ENCODE assay signal across 18 cellular contexts in the genomic region with DNA sequence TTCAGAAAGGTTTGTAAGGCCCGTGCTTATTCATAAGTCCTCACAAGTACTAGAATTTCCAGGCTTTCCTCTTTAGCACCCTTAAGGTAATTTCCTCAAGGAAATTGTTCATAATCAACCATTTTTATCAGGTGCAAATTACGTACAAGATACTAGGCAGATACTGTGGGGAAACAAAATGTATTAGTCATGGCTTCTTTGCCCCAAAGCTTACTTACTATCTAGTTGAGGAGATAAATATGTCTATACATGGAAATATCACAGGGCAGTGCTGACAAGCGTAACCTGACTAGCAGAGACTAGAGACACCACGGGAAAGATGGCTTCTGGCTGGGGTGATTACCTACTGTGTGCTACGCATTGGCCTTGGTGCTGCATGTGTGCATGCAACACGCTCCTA. TPM values are rescaled to one million over a fixed set of nuclear protein-coding genes. Genes with fewer than 3 reads are reported as not detected.
DNase-seq lines count a peak whose midpoint lies in the region; ATAC-seq and TF ChIP-seq lines count a peak whose summit lies in the region.
"Had no signal": no experiment of that assay in that cellular context is flagged by ENCODE, and none has a peak within 500 bp of the region (broad histone marks: within the 10 kb centered on the region; RNA-seq: fewer than 3 reads in every experiment).

No MANE protein-coding gene starts in this region.

- WGBS in sigmoid colon, 2 donors = 89 to 93% methylated on average over 6 of the region's 6 CpGs
- 91 to 92% methylated on average over 6 of the region's 6 CpGs for WGBS in testis, 2 donors

- intact Hi-C loops in sigmoid colon (cut with DNase I) = no loop called here
- intact Hi-C loops in testis (cut with DNase I; ENCODE audit: low total_unique reads) = no loop called here

- H3K36me3 Mint-ChIP-seq in CD4-positive, CD25-positive, alpha-beta regulatory T cell = peaks cover 72% of the 10 kb centered on the region
- H3K36me3 Mint-ChIP-seq in osteocyte (ENCODE audit: unreplicated experiment) = peaks cover 70% of the 10 kb centered on the region
- H3K36me3 Mint-ChIP-seq in activated CD4-positive, alpha-beta memory T cell treated with anti-CD3 and anti-CD28 coated beads, Interleukin-2, amount 10 ng/mL, durations not matched to agents 7 days and 5 days (ENCODE audit: low read depth) = peaks cover 89% of the 10 kb centered on the region

- no peak for DNase-seq in CD4-positive, CD25-positive, alpha-beta regulatory T cell
- DNase-seq in HL-60 (ENCODE audit: low read depth in 1 of 2, low spot score in 1 of 2) = no peak
- DNase-seq in fibroblast of pulmonary artery (ENCODE audit: low read depth) = peak; percentile 9
- no peak for DNase-seq in sigmoid colon
- DNase-seq in osteocyte (ENCODE audit: extremely low spot score, unreplicated experiment) = no peak
- no peak for DNase-seq in testis
- DNase-seq in activated CD4-positive, alpha-beta memory T cell treated with anti-CD3 and anti-CD28 coated beads, Interleukin-2, amount 10 ng/mL, durations not matched to agents 7 days and 5 days = no peak
- DNase-seq: AML-193, caudate nucleus, DMS153, MG63, NCI-H1694 treated with DMSO at 0.1 percent for 48 hours, NCI-H446, retina had no signal

- H3K9me3 ChIP-seq in CD4-positive, CD25-positive, alpha-beta regulatory T cell (ENCODE audit: control insufficient read depth in 2 of 2, low read length in 2 of 2) = no peaks in the 10 kb centered on the region
- H3K9me3 ChIP-seq in sigmoid colon (no peaks in the 10 kb centered on the region), testis (no peaks in the 10 kb centered on the region)
- H3K9me3 ChIP-seq: HAP-1, MG63, thoracic aorta had no signal

- peaks cover 95% of the 10 kb centered on the region for H3K36me3 ChIP-seq in CD4-positive, CD25-positive, alpha-beta regulatory T cell (ENCODE audit: control insufficient read depth, insufficient read depth, low read length)
- peaks cover 4 to 52% (median 21%) of the 10 kb centered on the region in 4 donors for H3K36me3 ChIP-seq in sigmoid colon
- H3K36me3 ChIP-seq in testis (ENCODE audit: low read depth, missing control alignments) = no peaks in the 10 kb centered on the region

- ATAC-seq in CD4-positive, CD25-positive, alpha-beta regulatory T cell (ENCODE audit: low read depth in 2 of 2) = no peak
- ATAC-seq in GM21360 (IDR thresholded peaks at IDR 0.05; ENCODE audit: unreplicated experiment) = no peak

- no peak for TF ChIP-seq POLR2A in sigmoid colon (IDR thresholded peaks at IDR 0.05)
- no peak for TF ChIP-seq POLR2A in testis (IDR thresholded peaks at IDR 0.05)

- H3K9me3 Mint-ChIP-seq in CD4-positive, CD25-positive, alpha-beta regulatory T cell = peaks cover 0 to 4% (median 0%) of the 10 kb centered on the region in 7 donors
- H3K9me3 Mint-ChIP-seq in osteocyte (ENCODE audit: unreplicated experiment) = no peaks in the 10 kb centered on the region
- no peaks in the 10 kb centered on the region for H3K9me3 Mint-ChIP-seq in activated CD4-positive, alpha-beta memory T cell treated with anti-CD3 and anti-CD28 coated beads, Interleukin-2, amount 10 ng/mL, durations not matched to agents 7 days and 5 days
- H3K9me3 Mint-ChIP-seq: neural crest cell had no signal

- H3K27me3 Mint-ChIP-seq in CD4-positive, CD25-positive, alpha-beta regulatory T cell = no peaks in the 10 kb centered on the region
- no peaks in the 10 kb centered on the region for H3K27me3 Mint-ChIP-seq in osteocyte (ENCODE audit: unreplicated experiment)
- no peaks in the 10 kb centered on the region for H3K27me3 Mint-ChIP-seq in activated CD4-positive, alpha-beta memory T cell treated with anti-CD3 and anti-CD28 coated beads, Interleukin-2, amount 10 ng/mL, durations not matched to agents 7 days and 5 days

- TF ChIP-seq CTCF in HL-60 (IDR thresholded peaks at IDR 0.05; ENCODE audit: insufficient read depth, low read length) (no peak), fibroblast of pulmonary artery (IDR thresholded peaks at IDR 0.05; ENCODE audit: low read length, missing control alignments) (no peak), sigmoid colon (IDR thresholded peaks at IDR 0.05) (no peak), osteocyte (IDR thresholded peaks at IDR 0.05) (no peak), testis (IDR thresholded peaks at IDR 0.05) (no peak)

- peak overlapping the region in 2 of 4 donors; percentile 16 to 17 for H3K4me3 Mint-ChIP-seq in CD4-positive, CD25-positive, alpha-beta regulatory T cell
- no peak overlapping the region for H3K4me3 Mint-ChIP-seq in osteocyte (ENCODE audit: unreplicated experiment)
- no peak overlapping the region for H3K4me3 Mint-ChIP-seq in activated CD4-positive, alpha-beta memory T cell treated with anti-CD3 and anti-CD28 coated beads, Interleukin-2, amount 10 ng/mL, durations not matched to agents 7 days and 5 days
- H3K4me3 Mint-ChIP-seq: neural crest cell had no signal

- POLR2A ChIA-PET in activated CD4-positive, alpha-beta memory T cell treated with anti-CD3 and anti-CD28 coated beads, Interleukin-2, amount 10 ng/mL, durations not matched to agents 7 days and 5 days (lab: Charles Lee) = interaction anchor here (1.3 kb wide), 1 partner anchor 21 kb away, joined by 4 read pairs; no protein-coding TSS in a partner anchor

- TF ChIP-seq EP300 in sigmoid colon (IDR thresholded peaks at IDR 0.05) = no peak

- H3K27ac Mint-ChIP-seq in CD4-positive, CD25-positive, alpha-beta regulatory T cell = peak overlapping the region; percentile 0 to 77 (median 47)
- H3K27ac Mint-ChIP-seq in osteocyte (ENCODE audit: unreplicated experiment) = no peak overlapping the region
- no peak overlapping the region for H3K27ac Mint-ChIP-seq in activated CD4-positive, alpha-beta memory T cell treated with anti-CD3 and anti-CD28 coated beads, Interleukin-2, amount 10 ng/mL, durations not matched to agents 7 days and 5 days

- peaks cover 40% of the 10 kb centered on the region for H3K4me1 ChIP-seq in CD4-positive, CD25-positive, alpha-beta regulatory T cell (ENCODE audit: control insufficient read depth, insufficient read depth, low read length, poor library complexity, severe bottlenecking)
- H3K4me1 ChIP-seq in sigmoid colon (peaks cover 0 to 77% (median 61%) of the 10 kb centered on the region in 4 donors), testis (peaks cover 27% of the 10 kb centered on the region)

- H3K27ac ChIP-seq in CD4-positive, CD25-positive, alpha-beta regulatory T cell (ENCODE audit: insufficient read depth, low read length, poor library complexity, severe bottlenecking) = no peak overlapping the region
- H3K27ac ChIP-seq in HL-60 (replicated peaks) = peak overlapping the region; percentile 65
- H3K27ac ChIP-seq in sigmoid colon = peak overlapping the region; percentile 53 to 77 (median 70)
- peak overlapping the region in 1 of 2 donors; percentile 82 for H3K27ac ChIP-seq in testis
- H3K27ac ChIP-seq: thoracic aorta had no signal

- H3K4me1 Mint-ChIP-seq in CD4-positive, CD25-positive, alpha-beta regulatory T cell = peaks cover 28 to 75% (median 67%) of the 10 kb centered on the region in 4 donors
- H3K4me1 Mint-ChIP-seq in osteocyte (ENCODE audit: unreplicated experiment) = peaks cover 1% of the 10 kb centered on the region
- peaks cover 56% of the 10 kb centered on the region for H3K4me1 Mint-ChIP-seq in activated CD4-positive, alpha-beta memory T cell treated with anti-CD3 and anti-CD28 coated beads, Interleukin-2, amount 10 ng/mL, durations not matched to agents 7 days and 5 days
- H3K4me1 Mint-ChIP-seq: neural crest cell had no signal

- H3K4me3 ChIP-seq in CD4-positive, CD25-positive, alpha-beta regulatory T cell (ENCODE audit: low read depth, low read length) = peak overlapping the region; percentile 33
- no peak overlapping the region for H3K4me3 ChIP-seq in HL-60 (replicated peaks; ENCODE audit: insufficient read depth, low read length)
- H3K4me3 ChIP-seq in fibroblast of pulmonary artery (replicated peaks; ENCODE audit: low read depth, low read length) = no peak overlapping the region
- no peak overlapping the region for H3K4me3 ChIP-seq in sigmoid colon
- H3K4me3 ChIP-seq in testis = no peak overlapping the region
- H3K4me3 ChIP-seq: HAP-1, MG63, thoracic aorta had no signal

- no peaks in the 10 kb centered on the region for H3K27me3 ChIP-seq in CD4-positive, CD25-positive, alpha-beta regulatory T cell (ENCODE audit: control insufficient read depth, insufficient read depth, low read length)
- H3K27me3 ChIP-seq in HL-60 (ENCODE audit: insufficient read depth, poor library complexity, severe bottlenecking) = no peaks in the 10 kb centered on the region
- H3K27me3 ChIP-seq in sigmoid colon = no peaks in the 10 kb centered on the region
- H3K27me3 ChIP-seq in testis = no peaks in the 10 kb centered on the region
- H3K27me3 ChIP-seq: MG63 had no signal

- CTCF ChIA-PET in activated CD4-positive, alpha-beta memory T cell treated with anti-CD3 and anti-CD28 coated beads, Interleukin-2, amount 10 ng/mL, durations not matched to agents 7 days and 5 days (lab: Charles Lee) = no interaction called here

RNA-seq across cellular contexts. Expression of a gene that starts 22.5 kb away (rescaled TPM):
- total RNA-seq in CD4-positive, CD25-positive, alpha-beta regulatory T cell = 219 TPM
- polyA plus RNA-seq in CD4-positive, CD25-positive, alpha-beta regulatory T cell = 100 to 1,000 TPM; 170 to 212 (median 179) TPM
- total RNA-seq in sigmoid colon (10 to 100 TPM; 61.6 to 71.7 (median 65.0) TPM), osteocyte (119 and 120 TPM in 2 replicates), testis (10 to 100 TPM; 53.1 to 56.4 TPM)
- polyA plus RNA-seq in sigmoid colon (100 to 1,000 TPM in 1 of 3 donors, 10 to 100 TPM in 2; 58.8 to 119 (median 93.7) TPM), testis (ENCODE audit: insufficient read depth, low read depth, low replicate concordance) (56.7 TPM)
- 100 to 1,000 TPM; 134 to 135 TPM for total RNA-seq in activated CD4-positive, alpha-beta memory T cell treated with anti-CD3 and anti-CD28 coated beads, Interleukin-2, amount 10 ng/mL, durations not matched to agents 7 days and 5 days

Comparison
In these comparisons a context has a peak if more than half of its experiments do, and no peak if none do; other contexts are left out.
1. H3K27ac Mint-ChIP-seq: peak in CD4-positive, CD25-positive, alpha-beta regulatory T cell (3 of 3); none in osteocyte (single experiment) and activated CD4-positive, alpha-beta memory T cell treated with anti-CD3 and anti-CD28 coated beads, Interleukin-2, amount 10 ng/mL, durations not matched to agents 7 days and 5 days (single experiment).